Comparison of ENCODE assay signal across 1 cellular context in the genomic region with DNA sequence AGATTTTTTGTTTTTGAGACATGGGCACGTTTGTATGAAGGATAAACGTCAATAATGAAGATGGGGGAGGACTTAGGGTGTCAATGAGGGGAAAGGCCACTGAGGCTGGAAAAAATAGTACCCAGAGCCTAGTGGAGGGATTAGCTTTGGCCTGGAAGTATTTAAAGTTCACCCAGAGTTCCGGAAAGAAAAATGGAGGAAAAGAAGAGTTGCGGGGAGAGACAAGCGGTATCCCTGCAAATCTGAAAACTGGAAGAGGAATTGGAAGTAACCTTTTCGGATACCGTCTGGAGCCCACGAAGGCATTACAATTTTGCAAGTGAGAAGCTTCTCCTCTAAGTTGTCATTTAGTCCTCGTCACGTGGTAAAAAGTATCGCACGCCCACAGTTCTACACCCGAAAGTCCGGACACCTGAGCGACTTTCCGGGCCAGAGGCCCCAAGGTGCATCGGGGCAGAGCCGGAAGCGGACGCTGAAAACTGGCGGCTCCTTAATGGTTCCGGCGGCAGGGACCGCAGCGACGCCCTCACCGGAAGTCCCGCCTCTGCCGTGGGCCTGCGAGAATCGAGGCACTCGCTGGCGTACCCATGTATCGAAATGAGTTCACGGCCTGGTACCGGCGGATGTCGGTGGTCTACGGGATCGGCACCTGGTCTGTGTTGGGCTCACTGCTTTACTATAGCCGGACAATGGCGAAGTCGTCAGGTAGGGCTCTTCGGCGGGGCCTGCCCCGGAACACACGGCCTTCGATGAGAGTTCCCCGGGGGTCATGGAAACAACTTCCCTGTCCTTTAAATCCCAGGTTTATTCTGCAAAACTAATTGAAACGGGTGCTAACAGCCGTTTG.
A peak's percentile ranks its signal among the peaks of the same experiment; 100 is the strongest.
TF ChIP-seq lines count a peak whose summit lies in the region.

Gene SMIM26 (plus strand): TSS at position 541 of the 847 bp plus-strand sequence. CDS start 47 bp downstream, at position 588.

TF ChIP-seq in HEK293, 187 proteins besides CTCF, POLR2A, EP300 and RAD21 (continued from another document):
- TF ChIP-seq, protein P1, sequence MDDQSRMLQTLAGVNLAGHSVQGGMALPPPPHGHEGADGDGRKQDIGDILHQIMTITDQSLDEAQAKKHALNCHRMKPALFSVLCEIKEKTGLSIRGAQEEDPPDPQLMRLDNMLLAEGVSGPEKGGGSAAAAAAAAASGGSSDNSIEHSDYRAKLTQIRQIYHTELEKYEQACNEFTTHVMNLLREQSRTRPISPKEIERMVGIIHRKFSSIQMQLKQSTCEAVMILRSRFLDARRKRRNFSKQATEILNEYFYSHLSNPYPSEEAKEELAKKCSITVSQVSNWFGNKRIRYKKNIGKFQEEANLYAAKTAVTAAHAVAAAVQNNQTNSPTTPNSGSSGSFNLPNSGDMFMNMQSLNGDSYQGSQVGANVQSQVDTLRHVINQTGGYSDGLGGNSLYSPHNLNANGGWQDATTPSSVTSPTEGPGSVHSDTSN (CRISPR knock-in tag; IDR thresholded peaks at IDR 0.05) = peak; percentile 63; the same call in 1 of the 2 replicates
- TF ChIP-seq ZNF404 (tag by site-specific recombination; IDR thresholded peaks at IDR 0.05) = peak; percentile 4; the same call in 1 of the 2 replicates
- TF ChIP-seq ZNF266 (tag by site-specific recombination; IDR thresholded peaks at IDR 0.05; ENCODE audit: low read depth) = no peak
- no peak for TF ChIP-seq ZNF701 (tag by site-specific recombination; IDR thresholded peaks at IDR 0.05)
- no peak for TF ChIP-seq ZNF514 (tag by site-specific recombination; IDR thresholded peaks at IDR 0.05)
- TF ChIP-seq ZNF571 (tag by site-specific recombination; IDR thresholded peaks at IDR 0.05) = no peak
- no peak for TF ChIP-seq FEZF1 (tag by site-specific recombination; IDR thresholded peaks at IDR 0.05)
- no peak for TF ChIP-seq ZNF658 (tag by site-specific recombination; IDR thresholded peaks at IDR 0.05)
- TF ChIP-seq SALL2 (tag by site-specific recombination; IDR thresholded peaks at IDR 0.05; ENCODE audit: borderline replicate concordance) = no peak
- no peak for TF ChIP-seq ZFP69B (tag by site-specific recombination; IDR thresholded peaks at IDR 0.05)
- no peak for TF ChIP-seq ZSCAN18 (tag by site-specific recombination; IDR thresholded peaks at IDR 0.05)
- no peak for TF ChIP-seq ZNF660 (tag by site-specific recombination; IDR thresholded peaks at IDR 0.05)
- TF ChIP-seq ZNF521 (tag by site-specific recombination; IDR thresholded peaks at IDR 0.05) = no peak
- peak; percentile 83 for TF ChIP-seq ZBTB48 (tag by site-specific recombination; IDR thresholded peaks at IDR 0.05)
- no peak for TF ChIP-seq ZNF248 (tag by site-specific recombination; IDR thresholded peaks at IDR 0.05)
- 0 out of 2 replicates have a peak, but pooled peaks have one; percentile 30 for TF ChIP-seq ZNF785 (tag by site-specific recombination; IDR thresholded peaks at IDR 0.05)
- TF ChIP-seq ZNF776 (tag by site-specific recombination; IDR thresholded peaks at IDR 0.05; ENCODE audit: borderline replicate concordance) = no peak
- no peak for TF ChIP-seq ZNF596 (tag by site-specific recombination; IDR thresholded peaks at IDR 0.05)
- no peak for TF ChIP-seq ZNF202 (tag by site-specific recombination; IDR thresholded peaks at IDR 0.05; ENCODE audit: borderline replicate concordance)
- TF ChIP-seq, protein P2, sequence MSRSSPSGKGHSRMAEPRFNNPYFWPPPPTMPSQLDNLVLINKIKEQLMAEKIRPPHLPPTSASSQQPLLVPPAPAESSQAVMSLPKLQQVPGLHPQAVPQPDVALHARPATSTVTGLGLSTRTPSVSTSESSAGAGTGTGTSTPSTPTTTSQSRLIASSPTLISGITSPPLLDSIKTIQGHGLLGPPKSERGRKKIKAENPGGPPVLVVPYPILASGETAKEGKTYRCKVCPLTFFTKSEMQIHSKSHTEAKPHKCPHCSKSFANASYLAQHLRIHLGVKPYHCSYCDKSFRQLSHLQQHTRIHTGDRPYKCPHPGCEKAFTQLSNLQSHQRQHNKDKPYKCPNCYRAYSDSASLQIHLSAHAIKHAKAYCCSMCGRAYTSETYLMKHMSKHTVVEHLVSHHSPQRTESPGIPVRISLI (tag by site-specific recombination; IDR thresholded peaks at IDR 0.05) = no peak
- TF ChIP-seq, protein P3, sequence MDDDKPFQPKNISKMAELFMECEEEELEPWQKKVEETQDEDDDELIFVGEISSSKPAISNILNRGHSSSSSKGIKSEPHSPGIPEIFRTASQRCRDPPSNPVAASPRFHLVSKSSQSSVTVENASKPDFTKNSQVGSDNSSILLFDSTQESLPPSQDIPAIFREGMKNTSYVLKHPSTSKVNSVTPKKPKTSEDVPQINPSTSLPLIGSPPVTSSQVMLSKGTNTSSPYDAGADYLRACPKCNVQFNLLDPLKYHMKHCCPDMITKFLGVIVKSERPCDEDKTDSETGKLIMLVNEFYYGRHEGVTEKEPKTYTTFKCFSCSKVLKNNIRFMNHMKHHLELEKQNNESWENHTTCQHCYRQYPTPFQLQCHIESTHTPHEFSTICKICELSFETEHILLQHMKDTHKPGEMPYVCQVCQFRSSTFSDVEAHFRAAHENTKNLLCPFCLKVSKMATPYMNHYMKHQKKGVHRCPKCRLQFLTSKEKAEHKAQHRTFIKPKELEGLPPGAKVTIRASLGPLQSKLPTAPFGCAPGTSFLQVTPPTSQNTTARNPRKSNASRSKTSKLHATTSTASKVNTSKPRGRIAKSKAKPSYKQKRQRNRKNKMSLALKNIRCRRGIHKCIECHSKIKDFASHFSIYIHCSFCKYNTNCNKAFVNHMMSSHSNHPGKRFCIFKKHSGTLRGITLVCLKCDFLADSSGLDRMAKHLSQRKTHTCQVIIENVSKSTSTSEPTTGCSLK (tag by site-specific recombination; IDR thresholded peaks at IDR 0.05) = no peak
- no peak; the same call in 1 of the 2 replicates for TF ChIP-seq ZBTB10 (tag by site-specific recombination; IDR thresholded peaks at IDR 0.05)
- TF ChIP-seq ZNF146 (tag by site-specific recombination; IDR thresholded peaks at IDR 0.05) = 0 out of 2 replicates have a peak, but pooled peaks have one; percentile 21
- TF ChIP-seq ZNF561 (tag by site-specific recombination; IDR thresholded peaks at IDR 0.05; ENCODE audit: borderline replicate concordance) = peak; percentile 80; the same call in 1 of the 2 replicates
- no peak for TF ChIP-seq TCF7L2 (IDR thresholded peaks at IDR 0.05; ENCODE audit: borderline replicate concordance, low read depth, low read length)
- TF ChIP-seq, protein P4, sequence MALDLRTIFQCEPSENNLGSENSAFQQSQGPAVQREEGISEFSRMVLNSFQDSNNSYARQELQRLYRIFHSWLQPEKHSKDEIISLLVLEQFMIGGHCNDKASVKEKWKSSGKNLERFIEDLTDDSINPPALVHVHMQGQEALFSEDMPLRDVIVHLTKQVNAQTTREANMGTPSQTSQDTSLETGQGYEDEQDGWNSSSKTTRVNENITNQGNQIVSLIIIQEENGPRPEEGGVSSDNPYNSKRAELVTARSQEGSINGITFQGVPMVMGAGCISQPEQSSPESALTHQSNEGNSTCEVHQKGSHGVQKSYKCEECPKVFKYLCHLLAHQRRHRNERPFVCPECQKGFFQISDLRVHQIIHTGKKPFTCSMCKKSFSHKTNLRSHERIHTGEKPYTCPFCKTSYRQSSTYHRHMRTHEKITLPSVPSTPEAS (tag by site-specific recombination; IDR thresholded peaks at IDR 0.05) = no peak
TF ChIP-seq in HEK293: peak in this region for 66.
